ENCODE assay signal across 9 cellular contexts in the genomic region with DNA sequence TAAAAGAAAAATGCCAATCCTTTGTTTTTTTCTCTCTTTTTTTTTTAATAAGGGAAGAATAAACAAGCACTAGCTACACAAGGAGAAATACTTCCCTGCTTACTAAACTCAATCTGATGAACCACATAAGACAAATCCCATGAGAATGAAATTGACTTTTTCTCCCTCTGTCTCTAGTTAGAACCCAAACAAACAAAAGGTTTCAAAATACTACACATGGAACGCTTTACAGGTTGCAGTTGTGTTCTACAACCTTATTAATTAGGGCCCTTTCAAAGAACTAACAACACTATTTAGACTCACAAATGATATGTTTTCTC.
A peak's percentile ranks its signal among the peaks of the same experiment; 100 is the strongest.
DNase-seq lines count a peak whose midpoint lies in the region; ATAC-seq, FAIRE-seq and TF ChIP-seq lines count a peak whose summit lies in the region.
"Had no signal": no experiment of that assay in that cellular context is flagged by ENCODE, and none has a peak within 500 bp of the region (broad histone marks: within the 10 kb centered on the region; RNA-seq: fewer than 3 reads in every experiment).

No MANE protein-coding gene starts in this region.

- H3K9me3 Mint-ChIP-seq in naive B cell: peaks cover 0 to 2% (median 0%) of the 10 kb centered on the region in 7 donors

- peaks cover 35 to 49% (median 38%) of the 10 kb centered on the region in 3 donors for H3K4me1 Mint-ChIP-seq in naive B cell

- peak overlapping the region; percentile 79 to 96 (median 94) for H3K4me3 Mint-ChIP-seq in naive B cell

- no peak for TF ChIP-seq EP300 in A549 (IDR thresholded peaks at IDR 0.05)

- FAIRE-seq in A549 (lab: Jason Lieb, UNC): peak; percentile 91

- H3K4me2 ChIP-seq in A549: peak overlapping the region; percentile 94

- TF ChIP-seq CTCF in A549 (IDR thresholded peaks at IDR 0.05) (no peak), HFF-Myc (IDR thresholded peaks at IDR 0.05; ENCODE audit: low read depth, low read length, missing control alignments) (no peak), dorsolateral prefrontal cortex (IDR thresholded peaks at IDR 0.05 in 54 of 56, conservative IDR thresholded peaks at IDR 0.05 in 2 of 56; ENCODE audit: low read depth in 1 of 56, partially characterized antibody in 56 of 56) (no peak)

- H3K27ac Mint-ChIP-seq in naive B cell: peak overlapping the region in 3 of 6 donors; percentile 79 to 93 (median 80)

- peaks cover 6 to 17% (median 9%) of the 10 kb centered on the region in 3 donors for H3K27me3 Mint-ChIP-seq in naive B cell

- WGBS in A549 (ENCODE audit: missing lambda C conversion rate): 2% methylated on average over 1 of the region's 1 CpG

- H3K4me1 ChIP-seq in A549: peaks cover 56% of the 10 kb centered on the region

- H3K36me3 Mint-ChIP-seq in naive B cell: peaks cover 0 to 3% of the 10 kb centered on the region in 2 donors

- H3K27ac ChIP-seq in A549 (peak overlapping the region; percentile 91 to 95), dorsolateral prefrontal cortex (peak overlapping the region in 3 of 59 donors; percentile 41 to 47 (median 46))

- DNase-seq in A549 (ENCODE audit: low read depth in 1 of 2, low spot score in 1 of 2) (no peak), HFF-Myc (ENCODE audit: extremely low read depth, low read depth) (no peak), dorsolateral prefrontal cortex (no peak), naive B cell (no peak), NCI-H2081 treated with DMSO at 0.1 percent for 48 hours (lab: John Stamatoyannopoulos, UW) (no peak)
- DNase-seq: MV-4-11 had no signal

- peak overlapping the region; percentile 79 for H3K4me3 ChIP-seq in A549
- H3K4me3 ChIP-seq in HFF-Myc (replicated peaks; ENCODE audit: low read depth, low read length): peak overlapping the region; percentile 74
- H3K4me3 ChIP-seq in dorsolateral prefrontal cortex: peak overlapping the region; percentile 37 to 89 (median 65)

- CTCF ChIA-PET in A549 (lab: Yijun Ruan, JAX): interaction anchor here (0.6 to 2.0 kb wide), 5 partner anchors 13 to 45 kb away, joined by 3 to 5 read pairs (median 4); no protein-coding TSS in a partner anchor

- peaks cover 0 to 7% (median 0%) of the 10 kb centered on the region in 45 donors for H3K27me3 ChIP-seq in dorsolateral prefrontal cortex

- intact Hi-C loops in dorsolateral prefrontal cortex (cut with DNase I): no loop called here

- no peak; a peak in 1 of 6 replicates for ATAC-seq in A549
- ATAC-seq in naive B cell (ENCODE audit: low read depth in 2 of 2): no peak
- ATAC-seq in GM18907 (IDR thresholded peaks at IDR 0.05; ENCODE audit: unreplicated experiment): no peak
- no peak for ATAC-seq in GM21723 (IDR thresholded peaks at IDR 0.05; ENCODE audit: unreplicated experiment)
- ATAC-seq in GM18519 (IDR thresholded peaks at IDR 0.05; ENCODE audit: low FRiP score, unreplicated experiment): no peak

- POLR2A ChIA-PET in A549 (lab: Yijun Ruan, JAX): interaction anchor here (1.2 to 4.0 kb wide), 4 partner anchors 8 to 878 kb away, joined by 3 to 36 read pairs (median 6); no protein-coding TSS in a partner anchor

- no peak for TF ChIP-seq POLR2A in A549 (IDR thresholded peaks at IDR 0.05; ENCODE audit: low read length)

- TF ChIP-seq RAD21 in A549 (conservative IDR thresholded peaks at IDR 0.05 in 1 of 2, IDR thresholded peaks at IDR 0.05 in 1 of 2): no peak

- H3K9me3 ChIP-seq in A549: no peaks in the 10 kb centered on the region

TF ChIP-seq in A549, 52 proteins besides CTCF, POLR2A, EP300 and RAD21:
- TF ChIP-seq NR3C1 (IDR thresholded peaks at IDR 0.05) (no peak), JUN (IDR thresholded peaks at IDR 0.05) (0 out of 5 replicates have a peak, but pooled peaks of 1 of the 2 experiments have one; percentile 33), FOSB (CRISPR knock-in tag; IDR thresholded peaks at IDR 0.05) (0 out of 2 replicates have a peak, but pooled peaks have one; percentile 22)
